24 cellular contexts compared by ENCODE assay signal in the genomic region with DNA sequence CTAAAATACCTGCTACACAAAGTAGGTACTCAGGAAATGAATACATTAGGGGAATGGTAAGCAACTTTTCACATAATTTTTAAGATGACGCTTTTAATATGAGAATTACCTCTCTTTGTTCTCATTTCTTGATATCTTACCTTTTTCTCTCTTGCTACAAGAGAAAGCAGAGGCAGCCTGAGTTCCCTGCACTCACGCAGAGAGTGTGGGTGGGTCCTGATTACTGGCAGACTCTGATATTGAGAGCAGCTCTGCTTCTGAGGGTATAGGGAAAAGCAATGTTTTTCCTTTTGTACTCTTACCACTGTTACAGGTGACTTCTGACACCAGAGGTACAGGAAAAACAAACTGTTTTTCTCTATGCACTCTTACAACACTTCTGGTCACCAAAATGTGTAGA.
"Had no signal": no experiment of that assay in that cellular context is flagged by ENCODE, and none has a peak within 500 bp of the region (broad histone marks: within the 10 kb centered on the region; RNA-seq: fewer than 3 reads in every experiment).

No MANE protein-coding gene starts in this region.

- H3K27ac ChIP-seq: colonic mucosa, epithelial cell of prostate, esophagus squamous epithelium, gastrocnemius medialis, heart left ventricle, left lung, lower lobe of right lung had no signal

- H3K27ac Mint-ChIP-seq: dendritic cell treated with granulocyte-macrophage colony-stimulating factor and Interleukin-4, amounts not matched to agents 40 ng/mL and 50 ng/mL, for 4 days; effector memory CD8-positive, alpha-beta T cell; endodermal cell; mesothelial cell of epicardium; naive B cell had no signal

- H3K4me1 Mint-ChIP-seq: mesothelial cell of epicardium, naive B cell had no signal

- H3K4me3 ChIP-seq: colonic mucosa, esophagus squamous epithelium, gastrocnemius medialis, heart left ventricle, left lung, lower lobe of right lung, mucosa of descending colon had no signal

- H3K4me1 ChIP-seq: colonic mucosa, gastrocnemius medialis, left lung, lower lobe of right lung had no signal

- H3K4me3 Mint-ChIP-seq: dendritic cell treated with granulocyte-macrophage colony-stimulating factor and Interleukin-4, amounts not matched to agents 40 ng/mL and 50 ng/mL, for 4 days; effector memory CD8-positive, alpha-beta T cell; endodermal cell; mesothelial cell of epicardium; naive B cell had no signal

- H3K27me3 ChIP-seq: colonic mucosa had no signal

- DNase-seq: colonic mucosa; cortex of kidney; effector CD8-positive, alpha-beta T cell; effector memory CD8-positive, alpha-beta T cell; endodermal cell; erythroblast; esophagus squamous epithelium; foreskin fibroblast; foreskin melanocyte; gastrocnemius medialis; glutamatergic neuron; heart left ventricle; hippocampal formation; left cardiac atrium; left lung; left ventricle myocardium superior; lower lobe of right lung; mesenchymal stem cell; mucosa of descending colon; naive B cell had no signal

- H3K36me3 Mint-ChIP-seq: mesothelial cell of epicardium, naive B cell had no signal

- H3K9me3 Mint-ChIP-seq: dendritic cell treated with granulocyte-macrophage colony-stimulating factor and Interleukin-4, amounts not matched to agents 40 ng/mL and 50 ng/mL, for 4 days; effector memory CD8-positive, alpha-beta T cell; mesothelial cell of epicardium had no signal

- H3K9me3 ChIP-seq: colonic mucosa, esophagus squamous epithelium, gastrocnemius medialis, heart left ventricle, left lung, lower lobe of right lung, mucosa of descending colon had no signal

- H3K36me3 ChIP-seq: colonic mucosa, esophagus squamous epithelium, gastrocnemius medialis, heart left ventricle, left lung, lower lobe of right lung had no signal

- ATAC-seq: effector memory CD8-positive, alpha-beta T cell; esophagus mucosa; gastrocnemius medialis; heart left ventricle; left cardiac atrium; left lung; left ventricle myocardium superior; lower lobe of right lung; mucosa of descending colon had no signal
